Comparison of ENCODE assay signal across 19 cellular contexts in genomic region chr10:121324678-121325213, GRCh38.
DNase-seq lines count a peak whose midpoint lies in the region; ATAC-seq and TF ChIP-seq lines count a peak whose summit lies in the region.
"Had no signal": no experiment of that assay in that cellular context is flagged by ENCODE, and none has a peak within 500 bp of the region (broad histone marks: within the 10 kb centered on the region; RNA-seq: fewer than 3 reads in every experiment).

No MANE protein-coding gene starts in this region.

- peaks cover 2% of the 10 kb centered on the region for H3K9me3 Mint-ChIP-seq in Caco-2 (ENCODE audit: unreplicated experiment)
- H3K9me3 Mint-ChIP-seq in endodermal cell = peaks cover 4% of the 10 kb centered on the region

- DNase-seq in Caco-2 (peak; percentile 45 to 58), LNCaP clone FGC (ENCODE audit: low read depth) (peak; percentile 23), endodermal cell (peak; percentile 65), lower lobe of right lung (no peak), SK-N-SH (no peak), GM13976 (ENCODE audit: low spot score) (no peak), DMS79 (lab: John Stamatoyannopoulos, UW) (no peak)
- DNase-seq: amniotic stem cell; COR-L47; cortex of kidney; esophagus squamous epithelium; heart right ventricle; left ventricle myocardium superior; nephron progenitor cell; right cardiac atrium; stimulated activated CD4-positive, alpha-beta T cell treated with anti-CD3 and anti-CD28 coated beads, Interleukin-2, amount 100 ng/mL, for 48 hours; trophoblast cell had no signal

- H3K4me2 ChIP-seq in SK-N-SH = no peak overlapping the region

- POLR2A ChIA-PET in Caco-2 (lab: Charles Lee) = no interaction called here
- POLR2A ChIA-PET in SK-N-SH (lab: Yijun Ruan, JAX) = no interaction called here

- H3K27me3 ChIP-seq in Caco-2 (replicated peaks; ENCODE audit: control insufficient read depth, insufficient read depth, low read length) = no peaks in the 10 kb centered on the region
- no peaks in the 10 kb centered on the region for H3K27me3 ChIP-seq in endodermal cell (ENCODE audit: control insufficient read depth, insufficient read depth, low read length, poor library complexity, severe bottlenecking)
- H3K27me3 ChIP-seq in lower lobe of right lung (ENCODE audit: low read depth) = no peaks in the 10 kb centered on the region
- no peaks in the 10 kb centered on the region for H3K27me3 ChIP-seq in SK-N-SH (ENCODE audit: insufficient read depth)
- H3K27me3 ChIP-seq: esophagus squamous epithelium had no signal

- H3K27me3 Mint-ChIP-seq in Caco-2 (ENCODE audit: insufficient read depth, unreplicated experiment) = no peaks in the 10 kb centered on the region
- peaks cover 10% of the 10 kb centered on the region for H3K27me3 Mint-ChIP-seq in endodermal cell (ENCODE audit: insufficient read depth)

- no peaks in the 10 kb centered on the region for H3K79me2 ChIP-seq in SK-N-SH (ENCODE audit: insufficient read depth)

- H2AFZ ChIP-seq in SK-N-SH (ENCODE audit: low read depth) = no peak overlapping the region

- no peak overlapping the region for H3K27ac ChIP-seq in endodermal cell (ENCODE audit: low read depth, low read length)
- no peak overlapping the region for H3K27ac ChIP-seq in lower lobe of right lung
- H3K27ac ChIP-seq in SK-N-SH (ENCODE audit: low read depth in 2 of 2, low read length in 1 of 2) = no peak overlapping the region
- H3K27ac ChIP-seq: heart right ventricle, VCaP had no signal

- WGBS in endodermal cell (ENCODE audit: insufficient coverage in 1 of 2, insufficient read length in 1 of 2), 2 experiments = 85 to 100% methylated on average over 2 to 7 of the region's 7 CpGs
- 42% methylated on average over 6 of the region's 7 CpGs for WGBS in SK-N-SH (ENCODE audit: low lambda C conversion rate)

- no peaks in the 10 kb centered on the region for H3F3A ChIP-seq in SK-N-SH (replicated peaks; ENCODE audit: insufficient read depth)

- H3K9ac ChIP-seq in endodermal cell (ENCODE audit: extremely low read depth, low read length, poor library complexity, severe bottlenecking) (no peak overlapping the region), SK-N-SH (no peak overlapping the region)

- H3K36me3 ChIP-seq in Caco-2 (ENCODE audit: control insufficient read depth, insufficient read depth, low read length) (no peaks in the 10 kb centered on the region), endodermal cell (ENCODE audit: control insufficient read depth, insufficient read depth, low read length) (no peaks in the 10 kb centered on the region), lower lobe of right lung (no peaks in the 10 kb centered on the region), SK-N-SH (replicated peaks in 1 of 2; ENCODE audit: control insufficient read depth in 1 of 2, insufficient read depth in 2 of 2, low read length in 1 of 2) (no peaks in the 10 kb centered on the region)
- H3K36me3 ChIP-seq: esophagus squamous epithelium, heart right ventricle had no signal

- no peak for TF ChIP-seq RAD21 in SK-N-SH (IDR thresholded peaks at IDR 0.05; ENCODE audit: low read length)

- H3K4me3 ChIP-seq in Caco-2 (ENCODE audit: low read depth, low read length) = no peak overlapping the region
- no peak overlapping the region for H3K4me3 ChIP-seq in LNCaP clone FGC (ENCODE audit: low read depth, low read length)
- no peak overlapping the region for H3K4me3 ChIP-seq in endodermal cell (ENCODE audit: low read length)
- H3K4me3 ChIP-seq in lower lobe of right lung = no peak overlapping the region
- no peak overlapping the region for H3K4me3 ChIP-seq in SK-N-SH (ENCODE audit: low read depth in 2 of 2, low read length in 1 of 2)
- H3K4me3 ChIP-seq: esophagus squamous epithelium, heart right ventricle had no signal

- intact Hi-C loops in Caco-2 (cut with micrococcal nuclease; ENCODE audit: unreplicated experiment) = loop anchor here (5.0 to 10.0 kb wide), 2 partner anchors 113 to 270 kb away; partner anchors contain the start of gene FGFR2
- intact Hi-C loops in lower lobe of right lung (cut with DNase I) = no loop called here

- CTCF ChIA-PET in Caco-2 (lab: Charles Lee) = interaction anchor here (0.6 to 0.7 kb wide), 2 partner anchors 104 to 448 kb away, joined by 3 read pairs; no protein-coding TSS in a partner anchor
- CTCF ChIA-PET in SK-N-SH (lab: Yijun Ruan, JAX) = no interaction called here

- peaks cover 4% of the 10 kb centered on the region for H3K36me3 Mint-ChIP-seq in Caco-2 (ENCODE audit: insufficient read depth, unreplicated experiment)
- H3K36me3 Mint-ChIP-seq in endodermal cell (ENCODE audit: low read depth) = no peaks in the 10 kb centered on the region

- H3K27ac Mint-ChIP-seq in Caco-2 (ENCODE audit: unreplicated experiment) (peak overlapping the region; percentile 91), endodermal cell (peak overlapping the region; percentile 15)
- H3K27ac Mint-ChIP-seq: nephron progenitor cell had no signal

- TF ChIP-seq EP300 in SK-N-SH (IDR thresholded peaks at IDR 0.05; ENCODE audit: borderline replicate concordance in 1 of 2, low read depth in 1 of 2, low read length in 1 of 2) = no peak

- no peaks in the 10 kb centered on the region for H4K20me1 ChIP-seq in SK-N-SH (ENCODE audit: insufficient read depth)

- no TSS peak for BruUV-seq in Caco-2 (replicated peaks; lab: Mats Ljungman, UMichigan)

- no peaks in the 10 kb centered on the region; the same call in 1 of the 2 replicates for H3K9me3 ChIP-seq in Caco-2
- H3K9me3 ChIP-seq in endodermal cell (ENCODE audit: control insufficient read depth, low read length) = peaks cover 15% of the 10 kb centered on the region
- H3K9me3 ChIP-seq in lower lobe of right lung = no peaks in the 10 kb centered on the region
- no peaks in the 10 kb centered on the region for H3K9me3 ChIP-seq in SK-N-SH
- H3K9me3 ChIP-seq: esophagus squamous epithelium had no signal

- ATAC-seq in lower lobe of right lung (peak; percentile 82 to 88), GM21737 (IDR thresholded peaks at IDR 0.05; ENCODE audit: unreplicated experiment) (no peak)
- ATAC-seq: heart right ventricle, left ventricle myocardium superior, right cardiac atrium had no signal

- H3K4me3 Mint-ChIP-seq in Caco-2 (ENCODE audit: unreplicated experiment) (no peak overlapping the region), endodermal cell (no peak overlapping the region)
- H3K4me3 Mint-ChIP-seq: nephron progenitor cell had no signal

- peaks cover 31% of the 10 kb centered on the region for H3K4me1 Mint-ChIP-seq in Caco-2 (ENCODE audit: low read depth, unreplicated experiment)
- H3K4me1 Mint-ChIP-seq in endodermal cell = peaks cover 18% of the 10 kb centered on the region

- in situ Hi-C loops in GM13976 (cut with MboI; ENCODE audit: low sequenced_read_pairs, unreplicated experiment) = no loop called here

- TF ChIP-seq CTCF in Caco-2 (IDR thresholded peaks at IDR 0.05; ENCODE audit: insufficient read depth in 1 of 2, low read depth in 1 of 2, low read length in 1 of 2, severe bottlenecking in 1 of 2, unreplicated experiment in 1 of 2) (no peak), LNCaP clone FGC (IDR thresholded peaks at IDR 0.05; ENCODE audit: control insufficient read depth, extremely low read depth, insufficient read depth) (no peak), endodermal cell (conservative IDR thresholded peaks at IDR 0.05) (no peak), lower lobe of right lung (IDR thresholded peaks at IDR 0.05) (no peak), SK-N-SH (IDR thresholded peaks at IDR 0.05) (no peak), GM13976 (IDR thresholded peaks at IDR 0.05; ENCODE audit: borderline replicate concordance, control extremely low read depth, extremely low read depth, insufficient read depth, missing control alignments) (no peak)

- H3K4me1 ChIP-seq in Caco-2 = peaks cover 27% of the 10 kb centered on the region
- H3K4me1 ChIP-seq in endodermal cell (ENCODE audit: control insufficient read depth, insufficient read depth, low read length) = no peaks in the 10 kb centered on the region
- peaks cover 5% of the 10 kb centered on the region for H3K4me1 ChIP-seq in lower lobe of right lung
- no peaks in the 10 kb centered on the region for H3K4me1 ChIP-seq in SK-N-SH (ENCODE audit: control insufficient read depth in 1 of 2, insufficient read depth in 2 of 2, low read depth in 1 of 2, low read length in 1 of 2)
- H3K4me1 ChIP-seq: heart right ventricle had no signal

- no peaks in the 10 kb centered on the region for H3K9me2 ChIP-seq in SK-N-SH

TF ChIP-seq in SK-N-SH, 30 proteins besides CTCF, POLR2A, EP300 and RAD21 (continues in another document):
- TF ChIP-seq POLR2AphosphoS5 (IDR thresholded peaks at IDR 0.05; ENCODE audit: low read depth, low read length) (no peak), ZBTB33 (IDR thresholded peaks at IDR 0.05; ENCODE audit: borderline replicate concordance, low read depth) (no peak), TAF1 (IDR thresholded peaks at IDR 0.05; ENCODE audit: borderline replicate concordance, low read depth, low read length) (no peak), FOSL2 (IDR thresholded peaks at IDR 0.05; ENCODE audit: borderline replicate concordance, low read depth) (no peak), NFIC (IDR thresholded peaks at IDR 0.05; ENCODE audit: borderline replicate concordance) (no peak), TEAD4 (IDR thresholded peaks at IDR 0.05; ENCODE audit: borderline replicate concordance, insufficient read depth) (no peak), ELF1 (IDR thresholded peaks at IDR 0.05) (no peak), SIN3A (IDR thresholded peaks at IDR 0.05; ENCODE audit: borderline replicate concordance, low read depth, low read length) (no peak)
- TF ChIP-seq, protein P1, sequence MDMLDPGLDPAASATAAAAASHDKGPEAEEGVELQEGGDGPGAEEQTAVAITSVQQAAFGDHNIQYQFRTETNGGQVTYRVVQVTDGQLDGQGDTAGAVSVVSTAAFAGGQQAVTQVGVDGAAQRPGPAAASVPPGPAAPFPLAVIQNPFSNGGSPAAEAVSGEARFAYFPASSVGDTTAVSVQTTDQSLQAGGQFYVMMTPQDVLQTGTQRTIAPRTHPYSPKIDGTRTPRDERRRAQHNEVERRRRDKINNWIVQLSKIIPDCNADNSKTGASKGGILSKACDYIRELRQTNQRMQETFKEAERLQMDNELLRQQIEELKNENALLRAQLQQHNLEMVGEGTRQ (IDR thresholded peaks at IDR 0.05; ENCODE audit: borderline replicate concordance, low read depth, low read length) = no peak

Comparison
In these comparisons a context has a peak if more than half of its experiments do, and no peak if none do; other contexts are left out.
1. DNase-seq: peak in Caco-2 (2 of 2), LNCaP clone FGC (single experiment) and endodermal cell (single experiment); none in lower lobe of right lung (single experiment), SK-N-SH (single experiment), GM13976 (single experiment) and DMS79 (single experiment).